20 cellular contexts compared by ENCODE assay signal in the genomic region with DNA sequence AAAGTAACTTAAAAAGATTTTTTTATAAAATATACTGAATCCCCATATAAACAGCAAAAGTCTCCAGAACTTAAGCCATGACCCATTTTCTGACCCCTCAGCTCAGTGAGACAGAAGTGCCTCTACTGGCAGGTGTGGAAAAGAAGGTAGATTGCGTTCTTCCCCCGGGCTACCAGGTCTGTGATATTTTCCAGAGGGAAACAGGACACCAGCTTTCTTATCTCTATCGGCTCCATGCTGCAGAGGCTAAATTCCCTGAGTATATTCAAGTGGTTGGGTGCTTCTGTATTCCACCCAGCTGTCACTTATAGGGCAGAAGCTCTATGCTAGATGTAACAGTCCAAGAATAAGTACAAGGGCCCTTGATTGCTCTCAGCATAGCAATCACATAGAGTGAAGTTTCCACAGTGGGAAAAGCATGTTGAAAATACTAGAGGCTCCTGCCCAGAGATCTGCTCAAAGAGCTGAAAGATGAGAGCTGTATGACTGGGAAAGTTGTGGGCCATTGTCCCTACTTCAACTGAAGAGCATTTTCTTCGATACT.
"Had no signal": no experiment of that assay in that cellular context is flagged by ENCODE, and none has a peak within 500 bp of the region (broad histone marks: within the 10 kb centered on the region; RNA-seq: fewer than 3 reads in every experiment).

No MANE protein-coding gene starts in this region.

- DNase-seq: activated CD4-positive, alpha-beta T cell treated with anti-CD3 and anti-CD28 coated beads, Interleukin-2, amount 50 U/mL, for 1 hour; activated CD4-positive, CD25-positive, alpha-beta regulatory T cell treated with anti-CD3 and anti-CD28 coated beads, Interleukin-2, amount 50 U/mL, for 72 hours; activated CD8-positive, alpha-beta memory T cell treated with anti-CD3 and anti-CD28 coated beads, Interleukin-2, amount 50 U/mL, for 4 hours; activated naive CD4-positive, alpha-beta T cell treated with anti-CD3 and anti-CD28 coated beads for 36 hours; activated T-cell treated with anti-CD3 and anti-CD28 coated beads, Interleukin-2, amount 50 U/mL, for 4 hours; body of pancreas; heart left ventricle; left ventricle myocardium inferior; natural killer cell; stimulated activated CD4-positive, alpha-beta T cell treated with anti-CD3 and anti-CD28 coated beads, Interleukin-4, amount 100 ng/mL, for 1 hour; stomach had no signal

- H2AFZ ChIP-seq: parathyroid adenoma had no signal

- H3K27ac ChIP-seq: body of pancreas, coronary artery, gastroesophageal sphincter, left ventricle myocardium inferior, parathyroid adenoma, stomach, VCaP had no signal

- H3K27me3 Mint-ChIP-seq: central memory CD8-positive, alpha-beta T cell; memory B cell; type B pancreatic cell had no signal

- H3K36me3 Mint-ChIP-seq: memory B cell, natural killer cell, type B pancreatic cell had no signal

- H3K4me3 ChIP-seq: body of pancreas, coronary artery, gastroesophageal sphincter, heart left ventricle, left ventricle myocardium inferior, smooth muscle cell, stomach had no signal

- H3K9ac ChIP-seq: parathyroid adenoma had no signal

- H3K27me3 ChIP-seq: body of pancreas, gastroesophageal sphincter, heart left ventricle, stomach had no signal

- H3K9me3 Mint-ChIP-seq: type B pancreatic cell had no signal

- H3K4me2 ChIP-seq: smooth muscle cell had no signal

- H3K4me3 Mint-ChIP-seq: activated naive CD4-positive, alpha-beta T cell treated with anti-CD3 and anti-CD28 coated beads for 36 hours; activated T-cell treated with anti-CD3 and anti-CD28 coated beads, Interleukin-2, amount 50 U/mL, for 4 hours; central memory CD8-positive, alpha-beta T cell; memory B cell; natural killer cell; type B pancreatic cell had no signal

- H3K36me3 ChIP-seq: gastroesophageal sphincter, heart left ventricle, left ventricle myocardium inferior, stomach had no signal

- H3K27ac Mint-ChIP-seq: activated naive CD4-positive, alpha-beta T cell treated with anti-CD3 and anti-CD28 coated beads for 36 hours; memory B cell; natural killer cell; type B pancreatic cell had no signal

- ATAC-seq: activated T-cell treated with anti-CD3 and anti-CD28 coated beads, Interleukin-2, amount 50 U/mL, for 4 hours; body of pancreas; gastroesophageal sphincter; natural killer cell; sciatic nerve had no signal

- H3K4me1 Mint-ChIP-seq: central memory CD8-positive, alpha-beta T cell; memory B cell; natural killer cell had no signal

- H3K4me1 ChIP-seq: body of pancreas, gastroesophageal sphincter, parathyroid adenoma, stomach had no signal
